8 cellular contexts compared by ENCODE assay signal in genomic region chr18:25351280-25351772, GRCh38. TPM values are rescaled to one million over a fixed set of nuclear protein-coding genes. Genes with fewer than 3 reads are reported as not detected.
DNase-seq lines count a peak whose midpoint lies in the region; TF ChIP-seq lines count a peak whose summit lies in the region.

No MANE protein-coding gene starts in this region.

- H3K4me3 ChIP-seq in OCI-LY3 (ENCODE audit: low read length) = peak overlapping the region; percentile 82
- peak overlapping the region; percentile 90 for H3K4me3 ChIP-seq in endodermal cell (ENCODE audit: low read length)
- peak overlapping the region; percentile 76 to 100 for H3K4me3 ChIP-seq in neuronal stem cell (ENCODE audit: low read length in 2 of 2)

- H3K9ac ChIP-seq in OCI-LY3 (ENCODE audit: low read length) = peak overlapping the region; percentile 47
- H3K9ac ChIP-seq in endodermal cell (ENCODE audit: extremely low read depth, low read length, poor library complexity, severe bottlenecking) = peak overlapping the region; percentile 80
- H3K9ac ChIP-seq in neuronal stem cell (ENCODE audit: low read depth, low read length, poor library complexity) = no peak overlapping the region

- in situ Hi-C loops in KBM-7 (cut with MboI; ENCODE audit: low pct_unique_long_range_greater_than_20kb, low sequenced_read_pairs) = no loop called here

- no TSS peak for BruUV-seq in Calu3 (replicated peaks; lab: Mats Ljungman, UMichigan)

- intact Hi-C loops in Calu3 (cut with micrococcal nuclease; ENCODE audit: unreplicated experiment) = no loop called here

- DNase-seq in Calu3 (no peak), endodermal cell (no peak), neuronal stem cell (ENCODE audit: low spot score) (peak; percentile 51), LoVo (ENCODE audit: low spot score) (no peak), dedifferentiated amniotic fluid mesenchymal stem cell (ENCODE audit: extremely low spot score) (no peak), NCI-H1436 (lab: John Stamatoyannopoulos, UW) (no peak), KBM-7 (no peak)

- H3K36me3 ChIP-seq in OCI-LY3 (replicated peaks; ENCODE audit: low read depth, low read length) (no peaks in the 10 kb centered on the region), endodermal cell (ENCODE audit: control insufficient read depth, insufficient read depth, low read length) (no peaks in the 10 kb centered on the region), neuronal stem cell (replicated peaks in 1 of 2; ENCODE audit: control insufficient read depth in 2 of 2, insufficient read depth in 2 of 2, low read length in 2 of 2) (no peaks in the 10 kb centered on the region)

- H2BK15ac ChIP-seq in neuronal stem cell (ENCODE audit: low read length) = no peak overlapping the region

- peaks cover 24% of the 10 kb centered on the region for H3K27me3 Mint-ChIP-seq in Calu3 (ENCODE audit: unreplicated experiment)
- H3K27me3 Mint-ChIP-seq in endodermal cell (ENCODE audit: insufficient read depth) = peaks cover 66% of the 10 kb centered on the region

- 0 out of 2 replicates have a peak overlapping the region, but pooled peaks have one; percentile 72 for H2AFZ ChIP-seq in OCI-LY3 (ENCODE audit: low read depth, low read length)
- H2AFZ ChIP-seq in neuronal stem cell (ENCODE audit: low read length) = peak overlapping the region; percentile 58

- H3K18ac ChIP-seq in neuronal stem cell (ENCODE audit: low read length) = peak overlapping the region; percentile 96

- TF ChIP-seq CTCF in Calu3 (IDR thresholded peaks at IDR 0.05; ENCODE audit: unreplicated experiment) (no peak), OCI-LY3 (IDR thresholded peaks at IDR 0.05; ENCODE audit: low read depth, low read length) (no peak), endodermal cell (conservative IDR thresholded peaks at IDR 0.05) (no peak)

- H3K4me3 Mint-ChIP-seq in Calu3 (ENCODE audit: low read depth, unreplicated experiment) (peak overlapping the region; percentile 70), endodermal cell (peak overlapping the region; percentile 93)

- no peak overlapping the region for H3K14ac ChIP-seq in neuronal stem cell (ENCODE audit: low read length)

- H3K36me3 Mint-ChIP-seq in Calu3 (ENCODE audit: insufficient read depth, unreplicated experiment) = peaks cover 14% of the 10 kb centered on the region
- H3K36me3 Mint-ChIP-seq in endodermal cell (ENCODE audit: low read depth) = no peaks in the 10 kb centered on the region

- H3K79me1 ChIP-seq in neuronal stem cell (ENCODE audit: low read depth, low read length) = peaks cover 2% of the 10 kb centered on the region

- H3K9me3 Mint-ChIP-seq in Calu3 (ENCODE audit: low read depth, unreplicated experiment) = peaks cover 4% of the 10 kb centered on the region
- no peaks in the 10 kb centered on the region for H3K9me3 Mint-ChIP-seq in endodermal cell

- H3K23ac ChIP-seq in neuronal stem cell (ENCODE audit: low read depth, low read length, poor library complexity) = no peak overlapping the region

- no peak overlapping the region for H3K4ac ChIP-seq in neuronal stem cell (ENCODE audit: low read length)

- H3K27ac ChIP-seq in OCI-LY3 (ENCODE audit: low read length) = no peak overlapping the region
- peak overlapping the region; percentile 98 for H3K27ac ChIP-seq in endodermal cell (ENCODE audit: low read depth, low read length)
- peak overlapping the region; percentile 97 for H3K27ac ChIP-seq in neuronal stem cell (replicated peaks; ENCODE audit: low read length)

- H3K4me1 Mint-ChIP-seq in Calu3 (ENCODE audit: low read depth, unreplicated experiment) (no peaks in the 10 kb centered on the region), endodermal cell (peaks cover 9% of the 10 kb centered on the region)

- no peak overlapping the region for H4K8ac ChIP-seq in neuronal stem cell (ENCODE audit: low read depth, low read length)

- no peaks in the 10 kb centered on the region for H3K4me1 ChIP-seq in OCI-LY3 (ENCODE audit: low read length)
- H3K4me1 ChIP-seq in endodermal cell (ENCODE audit: control insufficient read depth, insufficient read depth, low read length) = no peaks in the 10 kb centered on the region
- H3K4me1 ChIP-seq in neuronal stem cell (ENCODE audit: control insufficient read depth in 2 of 2, insufficient read depth in 1 of 2, low read depth in 1 of 2, low read length in 2 of 2) = peaks cover 2 to 26% of the 10 kb centered on the region in 2 donors

- H3K79me2 ChIP-seq in OCI-LY3 (ENCODE audit: low read length) = no peaks in the 10 kb centered on the region

- H3K27ac Mint-ChIP-seq in Calu3 (ENCODE audit: unreplicated experiment) = no peak overlapping the region
- peak overlapping the region; percentile 82 for H3K27ac Mint-ChIP-seq in endodermal cell

- H2AK5ac ChIP-seq in neuronal stem cell (ENCODE audit: low read depth, low read length) = peak overlapping the region; percentile 19

- CTCF ChIA-PET in Calu3 (lab: Charles Lee) = interaction anchor here (0.6 to 0.7 kb wide), 2 partner anchors 391 to 546 kb away, joined by 3 read pairs; no protein-coding TSS in a partner anchor

- no peaks in the 10 kb centered on the region for H4K20me1 ChIP-seq in OCI-LY3 (ENCODE audit: insufficient read depth, low read length)

- H2BK5ac ChIP-seq in neuronal stem cell (ENCODE audit: low read length) = no peak overlapping the region

- WGBS in endodermal cell (ENCODE audit: insufficient coverage in 1 of 2, insufficient read length in 1 of 2), 2 experiments = 0% methylated on average over 14 of the region's 20 CpGs; no CpG with 5 or more reads in 1 of the 2 experiments
- WGBS in neuronal stem cell (ENCODE audit: extremely low coverage in 2 of 2, insufficient read length in 2 of 2, insufficient replicate concordance in 1 of 2), 2 donors = no CpG with 5 or more reads among the region's 20 CpGs

- H2BK12ac ChIP-seq in neuronal stem cell (ENCODE audit: low read length) = no peak overlapping the region

- H3K27me3 ChIP-seq in OCI-LY3 (ENCODE audit: low read depth, low read length) (peaks cover 33% of the 10 kb centered on the region), endodermal cell (ENCODE audit: control insufficient read depth, insufficient read depth, low read length, poor library complexity, severe bottlenecking) (peaks cover 52% of the 10 kb centered on the region), neuronal stem cell (ENCODE audit: control insufficient read depth in 3 of 3, insufficient read depth in 3 of 3, low read depth in 1 of 3, low read length in 3 of 3) (no peaks in the 10 kb centered on the region)

- H3K9me3 ChIP-seq in OCI-LY3 (ENCODE audit: insufficient read depth, low read length) = no peaks in the 10 kb centered on the region
- no peaks in the 10 kb centered on the region for H3K9me3 ChIP-seq in endodermal cell (ENCODE audit: control insufficient read depth, low read length)
- H3K9me3 ChIP-seq in neuronal stem cell (replicated peaks in 1 of 2; ENCODE audit: control insufficient read depth in 2 of 2, insufficient read depth in 1 of 2, low read depth in 1 of 2, low read length in 2 of 2) = no peaks in the 10 kb centered on the region

- H3K4me2 ChIP-seq in OCI-LY3 (ENCODE audit: low read length) (peak overlapping the region; percentile 89), neuronal stem cell (ENCODE audit: insufficient read depth, low read length, poor library complexity, severe bottlenecking) (peak overlapping the region; percentile 21)

- H2BK120ac ChIP-seq in neuronal stem cell (ENCODE audit: low read depth, low read length) = no peak overlapping the region

- H4K91ac ChIP-seq in neuronal stem cell (ENCODE audit: low read depth, low read length, poor library complexity) = no peak overlapping the region

RNA-seq across cellular contexts. Expression of gene ZNF521, which starts 0.6 kb away (rescaled TPM):
- total RNA-seq in Calu3 (2022) (0.07 TPM in 1 of 2 replicates, not detected in the other), endodermal cell (10 to 100 TPM; 21.4 to 26.9 TPM)
- 63.1 TPM for polyA plus RNA-seq in endodermal cell (2013, experiment 1 of 2)
- 65.3 TPM for polyA plus RNA-seq in endodermal cell (2013, experiment 2 of 2)
- 68.4 TPM for polyA plus RNA-seq in neuronal stem cell (2013, experiment 1 of 2)
- polyA plus RNA-seq in neuronal stem cell (2013, experiment 2 of 2) = 71.0 TPM

Comparison
In these comparisons a context has a peak if more than half of its experiments do, and no peak if none do; other contexts are left out.
1. RNA of gene ZNF521, which starts 0.6 kb away (total RNA-seq): 21.4 to 26.9 TPM in endodermal cell; 0.07 TPM in Calu3; every median in the first group is over 10 times any median in the second.
2. Peak in every context shown above with its lines, with median percentiles within 50 percentile points of each other: H3K4me3 ChIP-seq.